In genomic region chr4:111296466-111296865, GRCh38 we compare ENCODE assay signal across 25 cellular contexts.
"Had no signal": no experiment of that assay in that cellular context is flagged by ENCODE, and none has a peak within 500 bp of the region (broad histone marks: within the 10 kb centered on the region; RNA-seq: fewer than 3 reads in every experiment).

No MANE protein-coding gene starts in this region.

- ATAC-seq: effector memory CD8-positive, alpha-beta T cell; esophagus mucosa; foreskin keratinocyte; gastrocnemius medialis; gastroesophageal sphincter; heart left ventricle; heart right ventricle had no signal

- H3K79me2 ChIP-seq: hepatocyte had no signal

- H3K27me3 ChIP-seq: colonic mucosa, dorsolateral prefrontal cortex, esophagus muscularis mucosa, esophagus squamous epithelium, foreskin keratinocyte, gastrocnemius medialis, gastroesophageal sphincter, heart left ventricle, heart right ventricle, hepatocyte had no signal

- H3K4me2 ChIP-seq: hepatocyte had no signal

- H3K36me3 ChIP-seq: colonic mucosa, esophagus muscularis mucosa, esophagus squamous epithelium, gastrocnemius medialis, gastroesophageal sphincter, heart left ventricle, heart right ventricle had no signal

- H3K4me1 ChIP-seq: colonic mucosa, esophagus muscularis mucosa, esophagus squamous epithelium, foreskin keratinocyte, gastrocnemius medialis, gastroesophageal sphincter, heart left ventricle, heart right ventricle had no signal

- DNase-seq: colonic mucosa; cortex of kidney; dermis blood vessel endothelial cell; dorsolateral prefrontal cortex; effector CD4-positive, alpha-beta T cell; effector CD8-positive, alpha-beta T cell; effector memory CD4-positive, alpha-beta T cell; effector memory CD8-positive, alpha-beta T cell; endodermal cell; erythroblast; esophagus squamous epithelium; foreskin fibroblast; foreskin keratinocyte; foreskin melanocyte; gastrocnemius medialis; glutamatergic neuron; head of caudate nucleus; heart left ventricle; heart right ventricle had no signal

- H2AFZ ChIP-seq: hepatocyte had no signal

- H3K4me3 ChIP-seq: colonic mucosa, coronary artery, dorsolateral prefrontal cortex, esophagus muscularis mucosa, esophagus squamous epithelium, gastrocnemius medialis, gastroesophageal sphincter, heart left ventricle, heart right ventricle, hepatocyte had no signal

- H3K27ac ChIP-seq: colonic mucosa, coronary artery, dorsolateral prefrontal cortex, epithelial cell of prostate, esophagus muscularis mucosa, esophagus squamous epithelium, foreskin keratinocyte, gastrocnemius medialis, gastroesophageal sphincter, heart left ventricle, heart right ventricle, hepatocyte had no signal

- H3K9me3 ChIP-seq: colonic mucosa, esophagus muscularis mucosa, esophagus squamous epithelium, gastrocnemius medialis, gastroesophageal sphincter had no signal
